In the genomic region with DNA sequence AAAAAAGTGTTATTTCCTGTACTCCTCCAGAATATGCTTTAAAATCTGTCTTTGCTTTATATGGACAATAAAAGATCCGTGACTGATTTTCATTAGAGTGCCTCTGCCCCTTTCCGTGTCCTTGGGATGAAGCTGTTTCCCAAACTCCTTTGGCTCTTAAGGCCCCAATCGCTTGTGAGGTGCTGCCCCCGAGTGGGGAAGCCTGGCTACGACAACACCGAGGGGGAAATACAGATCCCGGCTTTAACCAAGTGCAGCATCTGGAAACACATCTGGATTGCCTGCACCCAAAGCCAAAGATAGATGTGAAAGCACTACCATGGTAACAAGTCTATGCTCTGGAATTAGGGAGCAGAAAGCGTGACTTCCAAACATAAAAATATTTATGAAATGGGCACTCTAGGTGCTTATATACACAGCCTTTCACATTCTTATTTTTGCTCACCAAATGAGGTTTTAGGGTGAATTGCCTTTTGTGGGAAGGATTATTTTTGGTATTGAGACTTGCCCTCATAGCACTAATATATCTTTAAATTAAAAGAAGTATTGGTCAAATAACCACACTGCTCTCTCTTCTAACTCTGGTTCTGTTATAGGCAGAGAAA, we compare ENCODE assay signal across 8 cellular contexts. TPM values are rescaled to one million over a fixed set of nuclear protein-coding genes. Genes with fewer than 3 reads are reported as not detected.
DNase-seq lines count a peak whose midpoint lies in the region; ATAC-seq, FAIRE-seq and TF ChIP-seq lines count a peak whose summit lies in the region.

No MANE protein-coding gene starts in this region.

- TF ChIP-seq EP300 in H1 (IDR thresholded peaks at IDR 0.05; ENCODE audit: borderline replicate concordance in 1 of 2, low read depth in 2 of 2, low read length in 2 of 2) = no peak

- H3K4me3 Mint-ChIP-seq in WTC11 = no peak overlapping the region
- no peak overlapping the region for H3K4me3 Mint-ChIP-seq in memory B cell

- WGBS in H1 (ENCODE audit: extremely low coverage in 1 of 2, insufficient coverage in 1 of 2, insufficient read length in 1 of 2, insufficient replicate concordance in 2 of 2, low coverage in 1 of 2, low lambda C conversion rate in 2 of 2, missing lambda C conversion rate in 1 of 2), 2 experiments = 16% methylated on average over 8 of the region's 8 CpGs; no CpG with 5 or more reads in 1 of the 2 experiments

- no peaks in the 10 kb centered on the region for H3K79me2 ChIP-seq in H1 (ENCODE audit: control insufficient read depth in 1 of 2, insufficient read depth in 2 of 2, low read length in 2 of 2)

- H3K36me3 ChIP-seq in A673 (ENCODE audit: insufficient read depth, low read length, poor library complexity, severe bottlenecking) (no peaks in the 10 kb centered on the region), H1 (ENCODE audit: control insufficient read depth in 2 of 4, insufficient read depth in 4 of 4, low read length in 3 of 4) (peaks cover 0 to 2% (median 0%) of the 10 kb centered on the region in 4 experiments; a peak in 1 of 8 replicates)

- H2AK5ac ChIP-seq in H1 (ENCODE audit: low read depth, low read length) = no peak overlapping the region

- CTCF ChIA-PET in A673 (lab: Charles Lee) = interaction anchor here (0.5 to 1.2 kb wide), 6 partner anchors 47 to 1171 kb away, joined by 3 to 4 read pairs (median 3); no protein-coding TSS in a partner anchor
- CTCF ChIA-PET in WTC11 (lab: Charles Lee) = interaction anchor here (0.5 to 4.1 kb wide), 56 partner anchors 9 to 208 kb away, joined by 3 to 46 read pairs (median 4); a partner anchor contains a TSS
- CTCF ChIA-PET in H1 (lab: Charles Lee; ENCODE audit: partially characterized antibody) = interaction anchor here (0.5 to 4.7 kb wide), 57 partner anchors 9 to 205 kb away, joined by 3 to 48 read pairs (median 4); a partner anchor contains a TSS

- H3K4me1 ChIP-seq in A673 (ENCODE audit: insufficient read depth, low read length, poor library complexity, severe bottlenecking) (no peaks in the 10 kb centered on the region), H1 (replicated peaks in 1 of 4; ENCODE audit: control insufficient read depth in 3 of 4, insufficient read depth in 4 of 4, low read length in 3 of 4) (no peaks in the 10 kb centered on the region)

- H3K4ac ChIP-seq in H1 (replicated peaks; ENCODE audit: insufficient read length, low read depth, low read length) = no peak overlapping the region

- no peak overlapping the region for H2BK15ac ChIP-seq in H1 (ENCODE audit: low read length)

- H3K27ac Mint-ChIP-seq in WTC11 (no peak overlapping the region), memory B cell (no peak overlapping the region)

- no peak overlapping the region for H3K14ac ChIP-seq in H1 (ENCODE audit: insufficient read length)

- no peaks in the 10 kb centered on the region; the same call in 1 of the 2 replicates for H3K27me3 Mint-ChIP-seq in WTC11 (ENCODE audit: low read depth)
- peaks cover 3% of the 10 kb centered on the region for H3K27me3 Mint-ChIP-seq in memory B cell

- H3K9me3 ChIP-seq in A673 (ENCODE audit: low read depth, low read length, poor library complexity, severe bottlenecking) (no peaks in the 10 kb centered on the region), H1 (ENCODE audit: insufficient read depth in 2 of 2, low read depth in 1 of 2, low read length in 1 of 2) (no peaks in the 10 kb centered on the region)

- TF ChIP-seq CTCF in A673 (conservative IDR thresholded peaks at IDR 0.05; ENCODE audit: low read depth, low read length) (peak; percentile 95), GM12875 (IDR thresholded peaks at IDR 0.05; ENCODE audit: borderline replicate concordance, insufficient read depth, low read depth, low read length) (peak; percentile 83), WTC11 (IDR thresholded peaks at IDR 0.05) (peak; percentile 74), H1 (IDR thresholded peaks at IDR 0.05; ENCODE audit: control extremely low read depth in 1 of 3, insufficient read depth in 1 of 3, low read depth in 1 of 3, low read length in 3 of 3) (peak; percentile 85 to 95 (median 93))

- H4K8ac ChIP-seq in H1 (ENCODE audit: extremely low read depth, insufficient read depth, low read length) = no peak overlapping the region

- no peak overlapping the region for H2AFZ ChIP-seq in H1 (ENCODE audit: low read length)

- H3K4me1 Mint-ChIP-seq in WTC11 (no peaks in the 10 kb centered on the region), memory B cell (no peaks in the 10 kb centered on the region)

- no peak overlapping the region for H4K91ac ChIP-seq in H1 (replicated peaks; ENCODE audit: insufficient read length, low read length)

- H2BK20ac ChIP-seq in H1 (ENCODE audit: low read length) = no peak overlapping the region

- no peak overlapping the region for H2BK12ac ChIP-seq in H1 (ENCODE audit: low read depth, low read length)

- DNase-seq in A673 (ENCODE audit: low spot score) (peak; percentile 73), NCI-H2107 treated with DMSO at 0.1 percent for 48 hours (lab: John Stamatoyannopoulos, UW; ENCODE audit: unreplicated experiment) (peak; percentile 61), WTC11 (ENCODE audit: low spot score) (peak; percentile 86), H1 (ENCODE audit: low read depth in 1 of 2, low spot score in 2 of 2) (peak; percentile 62 to 96), memory B cell (ENCODE audit: low spot score in 2 of 2) (peak; percentile 9 to 35)
- peak; percentile 55 for DNase-seq in stimulated activated naive CD8-positive, alpha-beta T cell treated with anti-CD3 and anti-CD28 coated beads, Interleukin-15, Interleukin-2, amounts not matched to agents 100 U/mL and 50 U/mL, for 24 hours

- H3K27me3 ChIP-seq in A673 (replicated peaks; ENCODE audit: insufficient read depth, low read depth, low read length, poor library complexity) (no peaks in the 10 kb centered on the region), H1 (replicated peaks in 1 of 4; ENCODE audit: control insufficient read depth in 3 of 4, extremely low read depth in 1 of 4, insufficient read depth in 3 of 4, low read length in 3 of 4) (no peaks in the 10 kb centered on the region)

- no peak overlapping the region for H3K9ac ChIP-seq in H1 (replicated peaks in 1 of 4; ENCODE audit: extremely low read depth in 1 of 4, low read depth in 3 of 4, low read length in 3 of 4)

- BruUV-seq in A673 (replicated peaks; lab: Mats Ljungman, UMichigan) = no TSS peak

- H2BK5ac ChIP-seq in H1 (ENCODE audit: low read depth, low read length) = no peak overlapping the region

- H2BK120ac ChIP-seq in H1 (replicated peaks; ENCODE audit: low read depth, low read length) = no peak overlapping the region

- no peak overlapping the region for H3K56ac ChIP-seq in H1 (replicated peaks; ENCODE audit: insufficient read length, low read depth, low read length)

- ATAC-seq in WTC11 (peak; percentile 95), memory B cell (ENCODE audit: low read depth) (peak; percentile 37), HG03196 (IDR thresholded peaks at IDR 0.05; ENCODE audit: unreplicated experiment) (no peak)
- peak; percentile 57 for ATAC-seq in stimulated activated naive CD8-positive, alpha-beta T cell treated with anti-CD3 and anti-CD28 coated beads, Interleukin-15, Interleukin-2, amounts not matched to agents 100 U/mL and 50 U/mL, for 24 hours

- POLR2A ChIA-PET in A673 (lab: Charles Lee; ENCODE audit: low non-redundant PET) = no interaction called here
- POLR2A ChIA-PET in WTC11 (lab: Charles Lee) = interaction anchor here (0.6 kb wide), 1 partner anchor 122 kb away, joined by 4 read pairs; no protein-coding TSS in a partner anchor
- POLR2A ChIA-PET in H1 (lab: Charles Lee; ENCODE audit: partially characterized antibody) = interaction anchor here (1.0 to 1.4 kb wide), 3 partner anchors 31 to 175 kb away, joined by 3 read pairs; no protein-coding TSS in a partner anchor

- H3K9me3 Mint-ChIP-seq in WTC11 (no peaks in the 10 kb centered on the region), memory B cell (no peaks in the 10 kb centered on the region)

- peak; percentile 99 for TF ChIP-seq RAD21 in H1 (IDR thresholded peaks at IDR 0.05 in 1 of 2, conservative IDR thresholded peaks at IDR 0.05 in 1 of 2; ENCODE audit: low read depth in 2 of 2, low read length in 2 of 2)

- peak; percentile 96 for FAIRE-seq in H1 (lab: Jason Lieb, UNC)

- intact Hi-C loops in A673 (cut with micrococcal nuclease; ENCODE audit: unreplicated experiment) = loop anchor here (1.0 kb wide), 1 partner anchor 160 kb away; no protein-coding TSS in a partner anchor

- H3K23me2 ChIP-seq in H1 (ENCODE audit: low read depth, low read length) = no peaks in the 10 kb centered on the region

- H3K4me3 ChIP-seq in A673 (ENCODE audit: low read depth, low read length, poor library complexity, severe bottlenecking) = no peak overlapping the region
- H3K4me3 ChIP-seq in GM12875 (ENCODE audit: low read depth, low read length) = no peak overlapping the region
- H3K4me3 ChIP-seq in H1 (ENCODE audit: extremely low read depth in 1 of 4, insufficient read depth in 2 of 4, low read depth in 3 of 4, low read length in 4 of 4) = no peak overlapping the region

- no peak overlapping the region for H4K5ac ChIP-seq in H1 (ENCODE audit: insufficient read length, low read depth, low read length)

- H4K20me1 ChIP-seq in H1 (replicated peaks in 1 of 2; ENCODE audit: control insufficient read depth in 1 of 2, insufficient read depth in 2 of 2, low read length in 2 of 2) = no peaks in the 10 kb centered on the region

- no peak overlapping the region for H3K23ac ChIP-seq in H1 (ENCODE audit: insufficient read length)

- no peak overlapping the region for H3K4me2 ChIP-seq in H1 (ENCODE audit: insufficient read depth in 1 of 2, low read depth in 2 of 2, low read length in 2 of 2)

- no peak overlapping the region for H3K27ac ChIP-seq in A673 (ENCODE audit: low read depth, low read length, poor library complexity, severe bottlenecking)
- H3K27ac ChIP-seq in H1 (ENCODE audit: low read depth, low read length) = no peak overlapping the region

- TF ChIP-seq POLR2A in H1 (IDR thresholded peaks at IDR 0.05; ENCODE audit: control extremely low read depth in 1 of 2, low read depth in 2 of 2, low read length in 2 of 2) = no peak

- H3K36me3 Mint-ChIP-seq in WTC11 = peaks cover 3% of the 10 kb centered on the region; the same call in 1 of the 2 replicates
- peaks cover 14% of the 10 kb centered on the region for H3K36me3 Mint-ChIP-seq in memory B cell

- no peak overlapping the region for H3K18ac ChIP-seq in H1 (ENCODE audit: extremely low read depth, low read length)

- H3K79me1 ChIP-seq in H1 (ENCODE audit: low read depth, low read length) = no peaks in the 10 kb centered on the region

TF ChIP-seq in H1, 55 proteins besides CTCF, POLR2A, EP300 and RAD21 (continues in another document):
- TF ChIP-seq JUN (IDR thresholded peaks at IDR 0.05; ENCODE audit: low read depth, low read length) = no peak

RNA-seq across cellular contexts. Expression of a gene that starts 40.6 kb away (rescaled TPM):
- total RNA-seq in A673 (2021) (0.21 and 0.22 TPM in 2 replicates), WTC11 (2021) (23.5 to 28.6 TPM (median 26.8 TPM) in 3 replicates)
- total RNA-seq in H1 (2021; fragmentation: NEBNext Ultra II Directional; extraction: Animal tissue kit (Norgen Biotek cat#: 25700)) = 18.5 and 18.9 TPM in 2 replicates
- 40.8 and 48.9 TPM in 2 replicates for polyA plus RNA-seq in H1 (2011; rRNA removed)
- polyA plus RNA-seq in H1 (2011; cell fraction: cytosol; rRNA removed) = 42.8 TPM
- polyA plus RNA-seq in H1 (2011; cell fraction: nucleus; rRNA removed) = 59.3 TPM
- polyA plus RNA-seq in H1 (2012, experiment 1 of 2) = 14.2 to 20.7 TPM (median 17.8 TPM) in 4 replicates
- polyA plus RNA-seq in H1 (2012, experiment 2 of 2) = 7.2 TPM
- 10.6 TPM for polyA plus RNA-seq in H1 (2013, experiment 1 of 2)
- 12.4 TPM for polyA plus RNA-seq in H1 (2013, experiment 2 of 2)
- 32.7 and 60.1 TPM in 2 replicates for polyA minus RNA-seq in H1 (2011; rRNA and poly(A)+ RNA removed)
- 40.9 TPM for polyA minus RNA-seq in H1 (2011; cell fraction: cytosol; rRNA and poly(A)+ RNA removed)
- polyA minus RNA-seq in H1 (2011; cell fraction: nucleus; rRNA and poly(A)+ RNA removed) = 61.4 TPM

Comparison
In these comparisons a context has a peak if more than half of its experiments do, and no peak if none do; other contexts are left out.
1. DNase-seq: peak in every context shown above with its lines; median percentile 86 in WTC11; 79 in H1; 73 in A673; 61 in NCI-H2107 treated with DMSO at 0.1 percent for 48 hours; 55 in stimulated activated naive CD8-positive, alpha-beta T cell treated with anti-CD3 and anti-CD28 coated beads, Interleukin-15, Interleukin-2, amounts not matched to agents 100 U/mL and 50 U/mL, for 24 hours; 22 in memory B cell.
2. RNA of a gene that starts 40.6 kb away (total RNA-seq): 23.5 to 28.6 TPM in WTC11 and 18.5 to 18.9 TPM in H1; 0.21 to 0.22 TPM in A673; every median in the first group is over 10 times any median in the second.
3. Peak in every context shown above with its lines, with median percentiles within 50 percentile points of each other: CTCF ChIP-seq.